Comparison of ENCODE assay signal across 17 cellular contexts in genomic region chr4:163482197-163482596, GRCh38. TPM values are rescaled to one million over a fixed set of nuclear protein-coding genes. Genes with fewer than 3 reads are reported as not detected.
DNase-seq lines count a peak whose midpoint lies in the region; ATAC-seq, FAIRE-seq and TF ChIP-seq lines count a peak whose summit lies in the region.
"Had no signal": no experiment of that assay in that cellular context is flagged by ENCODE, and none has a peak within 500 bp of the region (broad histone marks: within the 10 kb centered on the region; RNA-seq: fewer than 3 reads in every experiment).

No MANE protein-coding gene starts in this region.

- no peaks in the 10 kb centered on the region for H3K36me3 Mint-ChIP-seq in immature natural killer cell
- no peaks in the 10 kb centered on the region for H3K36me3 Mint-ChIP-seq in activated naive CD4-positive, alpha-beta T cell treated with anti-CD3 and anti-CD28 coated beads for 36 hours (ENCODE audit: low read depth)
- H3K36me3 Mint-ChIP-seq in activated T-helper 17 cell treated with anti-CD3 and anti-CD28 coated beads, Interleukin-2, amount 50 U/mL, for 72 hours (ENCODE audit: low read depth): no peaks in the 10 kb centered on the region
- H3K36me3 Mint-ChIP-seq: activated naive CD8-positive, alpha-beta T cell had no signal

- no peak overlapping the region for H3K27ac ChIP-seq in WERI-Rb-1
- H3K27ac ChIP-seq: gastroesophageal sphincter, prostate gland, SJCRH30 had no signal

- H3K27me3 ChIP-seq in WERI-Rb-1 (ENCODE audit: insufficient read depth, low read depth, severe bottlenecking): no peaks in the 10 kb centered on the region
- H3K27me3 ChIP-seq: SJCRH30 had no signal

- no peaks in the 10 kb centered on the region for H3K9me3 Mint-ChIP-seq in immature natural killer cell
- no peaks in the 10 kb centered on the region for H3K9me3 Mint-ChIP-seq in activated naive CD4-positive, alpha-beta T cell treated with anti-CD3 and anti-CD28 coated beads for 36 hours
- no peaks in the 10 kb centered on the region for H3K9me3 Mint-ChIP-seq in activated T-helper 17 cell treated with anti-CD3 and anti-CD28 coated beads, Interleukin-2, amount 50 U/mL, for 72 hours

- no peak for TF ChIP-seq CTCF in WERI-Rb-1 (IDR thresholded peaks at IDR 0.05; ENCODE audit: low read depth, low read length)

- no peak overlapping the region for H3K4me3 ChIP-seq in WERI-Rb-1 (ENCODE audit: low read depth, low read length)
- H3K4me3 ChIP-seq: gastroesophageal sphincter, prostate gland, SJCRH30 had no signal

- TF ChIP-seq POLR2A in GM12892 (IDR thresholded peaks at IDR 0.05; ENCODE audit: low read depth, low read length): no peak

- no peak for DNase-seq in GM12892 (ENCODE audit: insufficient read length)
- DNase-seq in SIG-M5 (lab: John Stamatoyannopoulos, UW): peak; percentile 20
- DNase-seq in WERI-Rb-1: no peak
- DNase-seq in immature natural killer cell: no peak
- DNase-seq in activated naive CD4-positive, alpha-beta T cell treated with anti-CD3 and anti-CD28 coated beads for 36 hours: no peak
- DNase-seq: ACHN, left ventricle myocardium superior, NCI-H2227 treated with DMSO at 0.1 percent for 48 hours, SJCRH30 had no signal

- H3K4me1 Mint-ChIP-seq in immature natural killer cell: no peaks in the 10 kb centered on the region
- H3K4me1 Mint-ChIP-seq in activated naive CD4-positive, alpha-beta T cell treated with anti-CD3 and anti-CD28 coated beads for 36 hours (ENCODE audit: low read depth): no peaks in the 10 kb centered on the region
- H3K4me1 Mint-ChIP-seq in activated T-helper 17 cell treated with anti-CD3 and anti-CD28 coated beads, Interleukin-2, amount 50 U/mL, for 72 hours: no peaks in the 10 kb centered on the region

- no peaks in the 10 kb centered on the region for H3K9me3 ChIP-seq in WERI-Rb-1 (ENCODE audit: severe bottlenecking)
- H3K9me3 ChIP-seq: gastroesophageal sphincter, prostate gland, SJCRH30 had no signal

- peak; percentile 64 for ATAC-seq in GM21447 (IDR thresholded peaks at IDR 0.05; ENCODE audit: unreplicated experiment)
- ATAC-seq in HG03066 (IDR thresholded peaks at IDR 0.05; ENCODE audit: low read depth, unreplicated experiment): peak; percentile 76
- ATAC-seq in activated T-helper 17 cell treated with anti-CD3 and anti-CD28 coated beads, Interleukin-2, amount 50 U/mL, for 72 hours (replicated peaks): no peak
- ATAC-seq: gastroesophageal sphincter, left ventricle myocardium superior had no signal

- intact Hi-C loops in activated naive CD4-positive, alpha-beta T cell treated with anti-CD3 and anti-CD28 coated beads for 36 hours (cut with micrococcal nuclease): loop anchor here (5.0 to 10.0 kb wide), 3 partner anchors 200 to 530 kb away; no protein-coding TSS in a partner anchor

- no peak overlapping the region for H3K27ac Mint-ChIP-seq in immature natural killer cell
- H3K27ac Mint-ChIP-seq in activated naive CD4-positive, alpha-beta T cell treated with anti-CD3 and anti-CD28 coated beads for 36 hours: no peak overlapping the region
- H3K27ac Mint-ChIP-seq in activated T-helper 17 cell treated with anti-CD3 and anti-CD28 coated beads, Interleukin-2, amount 50 U/mL, for 72 hours: no peak overlapping the region
- H3K27ac Mint-ChIP-seq: activated naive CD8-positive, alpha-beta T cell had no signal

- peaks cover 0 to 6% (median 2%) of the 10 kb centered on the region in 3 donors for H3K27me3 Mint-ChIP-seq in immature natural killer cell (ENCODE audit: low read depth in 3 of 3)
- peaks cover 8% of the 10 kb centered on the region for H3K27me3 Mint-ChIP-seq in activated naive CD4-positive, alpha-beta T cell treated with anti-CD3 and anti-CD28 coated beads for 36 hours (ENCODE audit: low read depth)
- peaks cover 6% of the 10 kb centered on the region for H3K27me3 Mint-ChIP-seq in activated T-helper 17 cell treated with anti-CD3 and anti-CD28 coated beads, Interleukin-2, amount 50 U/mL, for 72 hours
- H3K27me3 Mint-ChIP-seq: activated naive CD8-positive, alpha-beta T cell had no signal

- peak; percentile 24 for FAIRE-seq in GM12892 (lab: Jason Lieb, UNC)
- FAIRE-seq: H1 had no signal

- no peaks in the 10 kb centered on the region for H3K36me3 ChIP-seq in WERI-Rb-1
- H3K36me3 ChIP-seq: gastroesophageal sphincter, prostate gland, SJCRH30 had no signal

- no peak overlapping the region for H3K4me3 Mint-ChIP-seq in immature natural killer cell
- H3K4me3 Mint-ChIP-seq in activated naive CD4-positive, alpha-beta T cell treated with anti-CD3 and anti-CD28 coated beads for 36 hours: no peak overlapping the region
- H3K4me3 Mint-ChIP-seq in activated T-helper 17 cell treated with anti-CD3 and anti-CD28 coated beads, Interleukin-2, amount 50 U/mL, for 72 hours: no peak overlapping the region
- H3K4me3 Mint-ChIP-seq: activated naive CD8-positive, alpha-beta T cell had no signal

- CTCF ChIA-PET in activated naive CD4-positive, alpha-beta T cell treated with anti-CD3 and anti-CD28 coated beads for 36 hours (lab: Charles Lee): interaction anchor here (1.0 kb wide), 1 partner anchor 66 kb away, joined by 3 read pairs; no protein-coding TSS in a partner anchor

RNA-seq across cellular contexts. Expression of gene TKTL2, which starts 8.6 kb away (rescaled TPM):
- 0.08 TPM for polyA plus RNA-seq in GM12892 (2012; ENCODE audit: missing spikeins)
- not detected for polyA plus RNA-seq in immature natural killer cell
- not detected for total RNA-seq in activated naive CD4-positive, alpha-beta T cell treated with anti-CD3 and anti-CD28 coated beads for 36 hours
- total RNA-seq in activated T-helper 17 cell treated with anti-CD3 and anti-CD28 coated beads, Interleukin-2, amount 50 U/mL, for 72 hours: not detected
- total RNA-seq: dermis microvascular lymphatic vessel endothelial cell, gastroesophageal sphincter, H1, left ventricle myocardium superior, SJCRH30 had no signal
- polyA plus RNA-seq: H1 had no signal

RNA-seq across cellular contexts. Expression of gene TMA16, which starts 12.3 kb away (rescaled TPM):
- 48.1 TPM for polyA plus RNA-seq in GM12892 (2012; ENCODE audit: missing spikeins)
- 10 to 100 TPM in 2 of 3 donors, 1 to 10 TPM in 1; 8.7 to 12.8 (median 10.8) TPM for polyA plus RNA-seq in immature natural killer cell
- total RNA-seq in activated naive CD4-positive, alpha-beta T cell treated with anti-CD3 and anti-CD28 coated beads for 36 hours: 10 to 100 TPM; 45.1 to 46.7 TPM
- 10 to 100 TPM; 21.7 to 37.7 TPM for total RNA-seq in activated T-helper 17 cell treated with anti-CD3 and anti-CD28 coated beads, Interleukin-2, amount 50 U/mL, for 72 hours
